ENCODE assay signal across 8 cellular contexts in genomic region chr2:166516712-166517303, GRCh38. TPM values are rescaled to one million over a fixed set of nuclear protein-coding genes. Genes with fewer than 3 reads are reported as not detected.
DNase-seq lines count a peak whose midpoint lies in the region; ATAC-seq and TF ChIP-seq lines count a peak whose summit lies in the region.

No MANE protein-coding gene starts in this region.

- ATAC-seq in SK-N-SH treated with all-trans-retinoic acid at 6 μM for 48 hours: peak; percentile 80
- peak; percentile 67 for ATAC-seq in left ventricle myocardium superior
- no peak for ATAC-seq in HG02610 (IDR thresholded peaks at IDR 0.05; ENCODE audit: unreplicated experiment)
- ATAC-seq in GM21737 (IDR thresholded peaks at IDR 0.05; ENCODE audit: unreplicated experiment): no peak
- ATAC-seq in GM18502 (IDR thresholded peaks at IDR 0.05; ENCODE audit: poor library complexity, unreplicated experiment): no peak

- DNase-seq in DMS114 treated with DMSO at 0.1 percent for 48 hours (lab: John Stamatoyannopoulos, UW; ENCODE audit: unreplicated experiment) (peak; percentile 4), HT1080 (ENCODE audit: low read depth) (peak; percentile 31), left ventricle myocardium superior (peak; percentile 30)
- no peak for DNase-seq in stimulated activated CD4-positive, alpha-beta T cell treated with anti-CD3 and anti-CD28 coated beads, Interleukin-4, amount 100 ng/mL, for 1 hour

- intact Hi-C loops in left ventricle myocardium superior (cut with micrococcal nuclease): no loop called here

TF ChIP-seq in SK-N-SH treated with all-trans-retinoic acid at 6 μM for 48 hours, 23 proteins besides CTCF, POLR2A, EP300 and RAD21:
- TF ChIP-seq CSDC2 (CRISPR knock-in tag; IDR thresholded peaks at IDR 0.05): no peak
- no peak for TF ChIP-seq ZNF8 (CRISPR knock-in tag; IDR thresholded peaks at IDR 0.05)
- TF ChIP-seq RARB (CRISPR knock-in tag; IDR thresholded peaks at IDR 0.05): no peak
- TF ChIP-seq BACH2 (CRISPR knock-in tag; IDR thresholded peaks at IDR 0.05; ENCODE audit: borderline replicate concordance): no peak
- TF ChIP-seq ISL1 (CRISPR knock-in tag; IDR thresholded peaks at IDR 0.05): no peak
- TF ChIP-seq ESRRG (CRISPR knock-in tag; IDR thresholded peaks at IDR 0.05): no peak
- TF ChIP-seq SNAI2 (CRISPR knock-in tag; IDR thresholded peaks at IDR 0.05): no peak
- no peak for TF ChIP-seq TCF4 (CRISPR knock-in tag; IDR thresholded peaks at IDR 0.05; ENCODE audit: borderline replicate concordance)
- TF ChIP-seq ZC3H10 (CRISPR knock-in tag; IDR thresholded peaks at IDR 0.05): no peak
- no peak for TF ChIP-seq TSHZ2 (CRISPR knock-in tag; IDR thresholded peaks at IDR 0.05)

RNA-seq across cellular contexts. Expression of gene SCN7A, which starts 22.8 kb away (rescaled TPM):
- not detected in 2 replicates for total RNA-seq in HT1080 (2014; rRNA removed; shearing (Covaris generic))
- polyA plus RNA-seq in HT1080 (2015; cell fraction: cytosol; rRNA removed): not detected in 2 replicates
- polyA plus RNA-seq in HT1080 (2015; cell fraction: nucleus; rRNA removed): 0.02 TPM in 2 replicates
- 28.5 TPM for total RNA-seq in left ventricle myocardium superior

Comparison
In these comparisons a context has a peak if more than half of its experiments do, and no peak if none do; other contexts are left out.
1. ATAC-seq: peak in SK-N-SH treated with all-trans-retinoic acid at 6 μM for 48 hours (single experiment) and left ventricle myocardium superior (single experiment); none in HG02610 (single experiment), GM21737 (single experiment) and GM18502 (single experiment).
2. RNA of gene SCN7A, which starts 22.8 kb away (total RNA-seq): 28.5 TPM in left ventricle myocardium superior (single experiment); not detected in HT1080; every median in the first group is over 10 times any median in the second.